1 cellular context compared by ENCODE assay signal in genomic region chr1:67537647-67538018, GRCh38.
TF ChIP-seq lines count a peak whose summit lies in the region.

No MANE protein-coding gene starts in this region.

TF ChIP-seq in HEK293, 187 proteins besides CTCF, POLR2A, EP300 and RAD21:
- TF ChIP-seq ZIC2 (tag by site-specific recombination; IDR thresholded peaks at IDR 0.05) (peak; percentile 69), ZNF324 (tag by site-specific recombination; IDR thresholded peaks at IDR 0.05) (no peak)
